25 cellular contexts compared by ENCODE assay signal in genomic region chr2:159742846-159743245, GRCh38. TPM values are rescaled to one million over a fixed set of nuclear protein-coding genes. Genes with fewer than 3 reads are reported as not detected.
DNase-seq lines count a peak whose midpoint lies in the region; ATAC-seq, FAIRE-seq and TF ChIP-seq lines count a peak whose summit lies in the region.
"Had no signal": no experiment of that assay in that cellular context is flagged by ENCODE, and none has a peak within 500 bp of the region (broad histone marks: within the 10 kb centered on the region; RNA-seq: fewer than 3 reads in every experiment).

No MANE protein-coding gene starts in this region.

- peaks cover 85% of the 10 kb centered on the region for H3K79me2 ChIP-seq in endothelial cell of umbilical vein (ENCODE audit: control insufficient read depth, insufficient read depth, low read length)

- H3K4me3 ChIP-seq in endothelial cell of umbilical vein (replicated peaks in 1 of 3; ENCODE audit: insufficient read depth in 1 of 3, low read depth in 1 of 3, low read length in 3 of 3) = no peak overlapping the region
- H3K4me3 ChIP-seq: SK-N-MC had no signal

- H3K36me3 Mint-ChIP-seq in natural killer cell (peaks cover 14% of the 10 kb centered on the region), T-helper 17 cell (ENCODE audit: low read depth) (peaks cover 6% of the 10 kb centered on the region), immature natural killer cell (peaks cover 4 to 23% (median 7%) of the 10 kb centered on the region in 3 donors)
- H3K36me3 Mint-ChIP-seq in natural killer cell treated with Interleukin-12 subunit alpha and Interleukin-12 subunit beta and Interleukin-15 and Interleukin-18, amount 100 ng/mL, for 72 hours = peaks cover 20% of the 10 kb centered on the region

- H3K4me3 Mint-ChIP-seq in natural killer cell (no peak overlapping the region), T-helper 17 cell (no peak overlapping the region), immature natural killer cell (no peak overlapping the region)
- H3K4me3 Mint-ChIP-seq in natural killer cell treated with Interleukin-12 subunit alpha and Interleukin-12 subunit beta and Interleukin-15 and Interleukin-18, amount 100 ng/mL, for 72 hours = no peak overlapping the region
- H3K4me3 Mint-ChIP-seq: CD8-positive, alpha-beta memory T cell; IgD-negative memory B cell had no signal

- no peak overlapping the region for H3K9ac ChIP-seq in endothelial cell of umbilical vein (replicated peaks; ENCODE audit: extremely low read depth, insufficient read depth, low read length)

- no peak overlapping the region for H3K4me2 ChIP-seq in endothelial cell of umbilical vein (ENCODE audit: insufficient read depth, low read length)

- no peaks in the 10 kb centered on the region for H3K9me3 ChIP-seq in T-helper 17 cell (ENCODE audit: control insufficient read depth, low read length, poor library complexity, severe bottlenecking)
- no peaks in the 10 kb centered on the region for H3K9me3 ChIP-seq in endothelial cell of umbilical vein (replicated peaks; ENCODE audit: control insufficient read depth, insufficient read depth, low read length)

- no peaks in the 10 kb centered on the region for H3K27me3 ChIP-seq in endothelial cell of umbilical vein (ENCODE audit: control insufficient read depth in 2 of 2, insufficient read depth in 2 of 2, low read length in 2 of 2)

- DNase-seq in natural killer cell = no peak
- DNase-seq in natural killer cell treated with Interleukin-12 subunit alpha and Interleukin-12 subunit beta and Interleukin-15 and Interleukin-18, amount 100 ng/mL, for 72 hours (ENCODE audit: low spot score) = no peak
- DNase-seq in T-helper 17 cell = no peak
- no peak for DNase-seq in endothelial cell of umbilical vein (ENCODE audit: low read depth, low spot score)
- DNase-seq in head of caudate nucleus = no peak
- no peak for DNase-seq in immature natural killer cell
- no peak for DNase-seq in DMS53 (lab: John Stamatoyannopoulos, UW)
- DNase-seq: C1 segment of cervical spinal cord; CD8-positive, alpha-beta memory T cell; DMS 273 treated with DMSO at 0.1 percent for 48 hours; DND-41; H7; NCI-H1048; NCI-H1417; NCI-H1694; NCI-H2029 treated with DMSO at 0.1 percent for 48 hours; NCI-H2227 treated with DMSO at 0.1 percent for 48 hours; NCI-H526 treated with DMSO at 0.1 percent for 48 hours; SHP77 treated with DMSO at 0.1 percent for 48 hours had no signal

- intact Hi-C loops in natural killer cell (cut with micrococcal nuclease) = no loop called here
- intact Hi-C loops in endothelial cell of umbilical vein (cut with micrococcal nuclease) = no loop called here
- intact Hi-C loops in head of caudate nucleus (cut with DNase I) = no loop called here

- H3K27ac Mint-ChIP-seq in natural killer cell = peak overlapping the region; percentile 18 to 69
- H3K27ac Mint-ChIP-seq in natural killer cell treated with Interleukin-12 subunit alpha and Interleukin-12 subunit beta and Interleukin-15 and Interleukin-18, amount 100 ng/mL, for 72 hours = no peak overlapping the region
- peak overlapping the region; percentile 66 for H3K27ac Mint-ChIP-seq in T-helper 17 cell
- peak overlapping the region in 2 of 6 donors; percentile 1 to 4 for H3K27ac Mint-ChIP-seq in immature natural killer cell

- H4K20me1 ChIP-seq in endothelial cell of umbilical vein (replicated peaks; ENCODE audit: control insufficient read depth, extremely low read depth, insufficient read depth, low read length) = peaks cover 9% of the 10 kb centered on the region

- ATAC-seq in natural killer cell (no peak), T-helper 17 cell (no peak)
- ATAC-seq in natural killer cell treated with Interleukin-12 subunit alpha and Interleukin-12 subunit beta and Interleukin-15 and Interleukin-18, amount 100 ng/mL, for 72 hours = no peak
- ATAC-seq: Panc1 had no signal

- no TSS peak for BruUV-seq in endothelial cell of umbilical vein (replicated peaks; lab: Mats Ljungman, UMichigan)

- peaks cover 19% of the 10 kb centered on the region for H3K4me1 ChIP-seq in endothelial cell of umbilical vein (ENCODE audit: control insufficient read depth, extremely low read depth, insufficient read depth, low read length)

- no peak for TF ChIP-seq CTCF in natural killer cell (IDR thresholded peaks at IDR 0.05)
- TF ChIP-seq CTCF in endothelial cell of umbilical vein (IDR thresholded peaks at IDR 0.05; ENCODE audit: extremely low read depth in 1 of 2, insufficient read depth in 1 of 2, low read depth in 1 of 2, low read length in 2 of 2) = no peak

- H3K36me3 ChIP-seq in endothelial cell of umbilical vein (ENCODE audit: control insufficient read depth in 2 of 2, extremely low read depth in 1 of 2, insufficient read depth in 2 of 2, low read length in 2 of 2) = peaks cover 20 to 36% of the 10 kb centered on the region in 2 experiments

- H3K27me3 Mint-ChIP-seq in natural killer cell (ENCODE audit: low read depth in 2 of 2) (no peaks in the 10 kb centered on the region), T-helper 17 cell (no peaks in the 10 kb centered on the region), immature natural killer cell (ENCODE audit: low read depth in 3 of 3) (peaks cover 0 to 2% (median 0%) of the 10 kb centered on the region in 3 donors)
- H3K27me3 Mint-ChIP-seq in natural killer cell treated with Interleukin-12 subunit alpha and Interleukin-12 subunit beta and Interleukin-15 and Interleukin-18, amount 100 ng/mL, for 72 hours = no peaks in the 10 kb centered on the region
- H3K27me3 Mint-ChIP-seq: CD8-positive, alpha-beta memory T cell; IgD-negative memory B cell had no signal

- CTCF ChIA-PET in endothelial cell of umbilical vein (lab: Charles Lee) = interaction anchor here (1.0 to 1.6 kb wide), 2 partner anchors 8 to 384 kb away, joined by 3 to 4 read pairs; no protein-coding TSS in a partner anchor

- H2AFZ ChIP-seq in endothelial cell of umbilical vein (ENCODE audit: low read depth, low read length) = no peak overlapping the region

- TF ChIP-seq POLR2A in endothelial cell of umbilical vein (IDR thresholded peaks at IDR 0.05; ENCODE audit: low read depth, low read length) = no peak

- H3K4me1 Mint-ChIP-seq in natural killer cell = peaks cover 31 to 32% of the 10 kb centered on the region in 2 donors
- H3K4me1 Mint-ChIP-seq in natural killer cell treated with Interleukin-12 subunit alpha and Interleukin-12 subunit beta and Interleukin-15 and Interleukin-18, amount 100 ng/mL, for 72 hours (ENCODE audit: low read depth in 2 of 2) = peaks cover 11 to 24% of the 10 kb centered on the region in 2 donors
- peaks cover 22% of the 10 kb centered on the region for H3K4me1 Mint-ChIP-seq in T-helper 17 cell
- peaks cover 21 to 56% of the 10 kb centered on the region in 2 donors for H3K4me1 Mint-ChIP-seq in immature natural killer cell

- H3K9me3 Mint-ChIP-seq in natural killer cell (no peaks in the 10 kb centered on the region), immature natural killer cell (no peaks in the 10 kb centered on the region)
- no peaks in the 10 kb centered on the region for H3K9me3 Mint-ChIP-seq in natural killer cell treated with Interleukin-12 subunit alpha and Interleukin-12 subunit beta and Interleukin-15 and Interleukin-18, amount 100 ng/mL, for 72 hours
- H3K9me3 Mint-ChIP-seq: CD8-positive, alpha-beta memory T cell; IgD-negative memory B cell had no signal

- no peak overlapping the region for H3K27ac ChIP-seq in endothelial cell of umbilical vein (ENCODE audit: insufficient read depth, low read depth, low read length)
- H3K27ac ChIP-seq: HL-60 had no signal

- dilution Hi-C loops in endothelial cell of umbilical vein (cut with MboI; ENCODE audit: extremely low pct_ligation_motif_present, low sequenced_read_pairs) = no loop called here

- peak; percentile 4 for FAIRE-seq in endothelial cell of umbilical vein (lab: Jason Lieb, UNC)
- FAIRE-seq: GM18507 had no signal

- peaks cover 3% of the 10 kb centered on the region for H3K9me1 ChIP-seq in endothelial cell of umbilical vein (replicated peaks; ENCODE audit: control insufficient read depth, extremely low read depth, insufficient read depth, low read length)

- POLR2A ChIA-PET in endothelial cell of umbilical vein (lab: Charles Lee) = no interaction called here

TF ChIP-seq in endothelial cell of umbilical vein, 7 proteins besides CTCF, POLR2A, EP300 and RAD21 (continues in another document):
- TF ChIP-seq FOS (IDR thresholded peaks at IDR 0.05; ENCODE audit: borderline replicate concordance, insufficient read depth, low read length) (no peak), MYC (IDR thresholded peaks at IDR 0.05; ENCODE audit: low read depth, low read length) (no peak)

RNA-seq across cellular contexts. Expression of gene MARCHF7, which starts 30.5 kb away (rescaled TPM):
- 10 to 100 TPM; 60.5 to 96.5 (median 66.8) TPM for total RNA-seq in natural killer cell
- total RNA-seq in natural killer cell treated with Interleukin-12 subunit alpha and Interleukin-12 subunit beta and Interleukin-15 and Interleukin-18, amount 100 ng/mL, for 72 hours = 10 to 100 TPM; 72.6 to 74.3 TPM
- 10 to 100 TPM; 62.0 to 69.4 TPM for total RNA-seq in T-helper 17 cell
- 82.0 and 93.9 TPM in 2 replicates for total RNA-seq in endothelial cell of umbilical vein
- 15.3 and 21.2 TPM in 2 replicates for polyA plus RNA-seq in endothelial cell of umbilical vein
- 30.6 and 34.0 TPM in 2 replicates for polyA plus RNA-seq in endothelial cell of umbilical vein (2011; cell fraction: cytosol; rRNA removed)
- polyA plus RNA-seq in endothelial cell of umbilical vein (2011; cell fraction: nucleus; rRNA removed) = 58.5 and 66.8 TPM in 2 replicates
- 85.2 and 99.4 TPM in 2 replicates for polyA plus RNA-seq in endothelial cell of umbilical vein (2012)
- polyA minus RNA-seq in endothelial cell of umbilical vein = 40.9 and 45.4 TPM in 2 replicates
- polyA minus RNA-seq in endothelial cell of umbilical vein (2011; cell fraction: cytosol; rRNA and poly(A)+ RNA removed) = 16.8 TPM
- 71.7 and 109 TPM in 2 replicates for polyA minus RNA-seq in endothelial cell of umbilical vein (2011; cell fraction: nucleus; rRNA and poly(A)+ RNA removed)
- polyA plus RNA-seq in immature natural killer cell = 100 to 1,000 TPM; 142 to 155 (median 146) TPM

RNA-seq across cellular contexts. Expression of gene CD302, which starts 55.2 kb away (rescaled TPM):
- total RNA-seq in natural killer cell (1 to 10 TPM; 2.0 to 5.2 (median 5.1) TPM), T-helper 17 cell (1 to 10 TPM; 1.5 to 3.0 TPM), endothelial cell of umbilical vein (10.6 and 11.5 TPM in 2 replicates)
- under 1 TPM; 0.20 to 0.55 TPM for total RNA-seq in natural killer cell treated with Interleukin-12 subunit alpha and Interleukin-12 subunit beta and Interleukin-15 and Interleukin-18, amount 100 ng/mL, for 72 hours
- polyA plus RNA-seq in endothelial cell of umbilical vein (9.0 and 10.4 TPM in 2 replicates), immature natural killer cell (1 to 10 TPM in 2 of 3 donors, under 1 TPM in 1; 0.94 to 2.7 (median 2.4) TPM)
- polyA plus RNA-seq in endothelial cell of umbilical vein (2011; cell fraction: cytosol; rRNA removed) = 10.9 and 11.3 TPM in 2 replicates
- polyA plus RNA-seq in endothelial cell of umbilical vein (2011; cell fraction: nucleus; rRNA removed) = 4.8 and 6.1 TPM in 2 replicates
- 8.6 and 11.0 TPM in 2 replicates for polyA plus RNA-seq in endothelial cell of umbilical vein (2012)
- polyA minus RNA-seq in endothelial cell of umbilical vein = 6.7 and 7.2 TPM in 2 replicates
- polyA minus RNA-seq in endothelial cell of umbilical vein (2011; cell fraction: cytosol; rRNA and poly(A)+ RNA removed) = not detected
- polyA minus RNA-seq in endothelial cell of umbilical vein (2011; cell fraction: nucleus; rRNA and poly(A)+ RNA removed) = 3.8 and 4.6 TPM in 2 replicates
- total RNA-seq: OCI-LY7 had no signal

Comparison
In these comparisons a context has a peak if more than half of its experiments do, and no peak if none do; other contexts are left out.
1. H3K27ac Mint-ChIP-seq: peak in natural killer cell (2 of 2) and T-helper 17 cell (single experiment); none in natural killer cell treated with Interleukin-12 subunit alpha and Interleukin-12 subunit beta and Interleukin-15 and Interleukin-18, amount 100 ng/mL, for 72 hours (0 of 2).